12 cellular contexts compared by ENCODE assay signal in genomic region chr9:90830977-90831376, GRCh38. TPM values are rescaled to one million over a fixed set of nuclear protein-coding genes. Genes with fewer than 3 reads are reported as not detected.
DNase-seq lines count a peak whose midpoint lies in the region; ATAC-seq and TF ChIP-seq lines count a peak whose summit lies in the region.
"Had no signal": no experiment of that assay in that cellular context is flagged by ENCODE, and none has a peak within 500 bp of the region (broad histone marks: within the 10 kb centered on the region; RNA-seq: fewer than 3 reads in every experiment).

No MANE protein-coding gene starts in this region.

- no peaks in the 10 kb centered on the region for H3K4me1 ChIP-seq in vagina
- no peaks in the 10 kb centered on the region for H3K4me1 ChIP-seq in SK-N-SH (ENCODE audit: control insufficient read depth in 1 of 2, insufficient read depth in 2 of 2, low read depth in 1 of 2, low read length in 1 of 2)

- H3F3A ChIP-seq in SK-N-SH (replicated peaks; ENCODE audit: insufficient read depth) = no peaks in the 10 kb centered on the region

- ATAC-seq in stimulated activated naive CD8-positive, alpha-beta T cell treated with anti-CD3 and anti-CD28 coated beads, Interleukin-15, Interleukin-2, amounts not matched to agents 100 U/mL and 50 U/mL, for 24 hours = no peak
- peak; percentile 55 for ATAC-seq in HG02885 (IDR thresholded peaks at IDR 0.05; ENCODE audit: poor library complexity, unreplicated experiment)

- no peak overlapping the region for H3K9ac ChIP-seq in SK-N-SH

- H3K27me3 Mint-ChIP-seq in stimulated activated naive CD8-positive, alpha-beta T cell treated with anti-CD3 and anti-CD28 coated beads, Interleukin-15, Interleukin-2, amounts not matched to agents 100 ng/mL and 50 ng/mL, for 24 hours = no peaks in the 10 kb centered on the region
- H3K27me3 Mint-ChIP-seq: activated naive CD8-positive, alpha-beta T cell had no signal

- H3K4me3 ChIP-seq in vagina = no peak overlapping the region
- H3K4me3 ChIP-seq in SK-N-SH (ENCODE audit: low read depth in 2 of 2, low read length in 1 of 2) = no peak overlapping the region
- H3K4me3 ChIP-seq: pancreas had no signal

- no peak for TF ChIP-seq RAD21 in SK-N-SH (IDR thresholded peaks at IDR 0.05; ENCODE audit: low read length)

- intact Hi-C loops in vagina (cut with DNase I) = no loop called here

- H3K9me3 ChIP-seq in vagina = no peaks in the 10 kb centered on the region
- H3K9me3 ChIP-seq in SK-N-SH = no peaks in the 10 kb centered on the region
- H3K9me3 ChIP-seq: pancreas had no signal

- 23% methylated on average over 3 of the region's 3 CpGs for WGBS in SK-N-SH (ENCODE audit: low lambda C conversion rate)

- CTCF ChIA-PET in SK-N-SH (lab: Yijun Ruan, JAX) = no interaction called here

- H3K4me1 Mint-ChIP-seq in stimulated activated naive CD8-positive, alpha-beta T cell treated with anti-CD3 and anti-CD28 coated beads, Interleukin-15, Interleukin-2, amounts not matched to agents 100 ng/mL and 50 ng/mL, for 24 hours (ENCODE audit: low read depth) = peaks cover 30% of the 10 kb centered on the region

- H3K79me2 ChIP-seq in SK-N-SH (ENCODE audit: insufficient read depth) = no peaks in the 10 kb centered on the region

- H3K9me2 ChIP-seq in SK-N-SH = no peaks in the 10 kb centered on the region

- H3K9me3 Mint-ChIP-seq in stimulated activated naive CD8-positive, alpha-beta T cell treated with anti-CD3 and anti-CD28 coated beads, Interleukin-15, Interleukin-2, amounts not matched to agents 100 ng/mL and 50 ng/mL, for 24 hours = no peaks in the 10 kb centered on the region
- H3K9me3 Mint-ChIP-seq: immature natural killer cell had no signal

- H2AFZ ChIP-seq in SK-N-SH (ENCODE audit: low read depth) = no peak overlapping the region

- no peak overlapping the region for H3K27ac Mint-ChIP-seq in stimulated activated naive CD8-positive, alpha-beta T cell treated with anti-CD3 and anti-CD28 coated beads, Interleukin-15, Interleukin-2, amounts not matched to agents 100 ng/mL and 50 ng/mL, for 24 hours
- H3K27ac Mint-ChIP-seq: activated naive CD8-positive, alpha-beta T cell had no signal

- H3K36me3 ChIP-seq in vagina (no peaks in the 10 kb centered on the region), SK-N-SH (replicated peaks in 1 of 2; ENCODE audit: control insufficient read depth in 1 of 2, insufficient read depth in 2 of 2, low read length in 1 of 2) (no peaks in the 10 kb centered on the region)
- H3K36me3 ChIP-seq: pancreas had no signal

- POLR2A ChIA-PET in SK-N-SH (lab: Yijun Ruan, JAX) = no interaction called here

- H3K4me3 Mint-ChIP-seq in stimulated activated naive CD8-positive, alpha-beta T cell treated with anti-CD3 and anti-CD28 coated beads, Interleukin-15, Interleukin-2, amounts not matched to agents 100 ng/mL and 50 ng/mL, for 24 hours = peak overlapping the region; percentile 3
- H3K4me3 Mint-ChIP-seq: activated naive CD8-positive, alpha-beta T cell; immature natural killer cell had no signal

- no peak for TF ChIP-seq EP300 in SK-N-SH (IDR thresholded peaks at IDR 0.05; ENCODE audit: borderline replicate concordance in 1 of 2, low read depth in 1 of 2, low read length in 1 of 2)

- TF ChIP-seq POLR2A in vagina (IDR thresholded peaks at IDR 0.05) (no peak), erythroblast (IDR thresholded peaks at IDR 0.05; ENCODE audit: low read length) (no peak)

- no peaks in the 10 kb centered on the region for H3K36me3 Mint-ChIP-seq in stimulated activated naive CD8-positive, alpha-beta T cell treated with anti-CD3 and anti-CD28 coated beads, Interleukin-15, Interleukin-2, amounts not matched to agents 100 ng/mL and 50 ng/mL, for 24 hours (ENCODE audit: low read depth)
- H3K36me3 Mint-ChIP-seq: activated naive CD8-positive, alpha-beta T cell had no signal

- H3K27me3 ChIP-seq in vagina = no peaks in the 10 kb centered on the region
- no peaks in the 10 kb centered on the region for H3K27me3 ChIP-seq in SK-N-SH (ENCODE audit: insufficient read depth)
- H3K27me3 ChIP-seq: pancreas had no signal

- no peaks in the 10 kb centered on the region for H4K20me1 ChIP-seq in SK-N-SH (ENCODE audit: insufficient read depth)

- DNase-seq in stimulated activated naive CD8-positive, alpha-beta T cell treated with anti-CD3 and anti-CD28 coated beads, Interleukin-15, Interleukin-2, amounts not matched to agents 100 U/mL and 50 U/mL, for 24 hours = no peak
- DNase-seq in NCI-H2029 treated with DMSO at 0.1 percent for 48 hours (lab: John Stamatoyannopoulos, UW) = peak; percentile 88
- peak; percentile 22 to 46 for DNase-seq in vagina (ENCODE audit: extremely low spot score in 2 of 2)
- no peak for DNase-seq in NCI-H345 (lab: John Stamatoyannopoulos, UW)
- no peak for DNase-seq in erythroblast (lab: John Stamatoyannopoulos, UW)
- no peak for DNase-seq in SK-N-SH
- DNase-seq: immature natural killer cell, NCI-H526 treated with DMSO at 0.1 percent for 48 hours, pancreas had no signal

- H3K27ac ChIP-seq in vagina = no peak overlapping the region
- no peak overlapping the region for H3K27ac ChIP-seq in SK-N-SH (ENCODE audit: low read depth in 2 of 2, low read length in 1 of 2)
- H3K27ac ChIP-seq: pancreas had no signal

- TF ChIP-seq CTCF in vagina (IDR thresholded peaks at IDR 0.05) (no peak), SK-N-SH (IDR thresholded peaks at IDR 0.05) (no peak)

- H3K4me2 ChIP-seq in SK-N-SH = no peak overlapping the region

TF ChIP-seq in SK-N-SH, 30 proteins besides CTCF, POLR2A, EP300 and RAD21:
- TF ChIP-seq IRF3 (IDR thresholded peaks at IDR 0.05; ENCODE audit: low read depth, low read length) (no peak), RXRA (IDR thresholded peaks at IDR 0.05; ENCODE audit: borderline replicate concordance, low read depth) (no peak), ELF1 (IDR thresholded peaks at IDR 0.05) (no peak), CHD2 (IDR thresholded peaks at IDR 0.05; ENCODE audit: low read length, partially characterized antibody) (no peak), NRF1 (IDR thresholded peaks at IDR 0.05; ENCODE audit: low read depth, low read length) (no peak), MEF2A (IDR thresholded peaks at IDR 0.05; ENCODE audit: borderline replicate concordance, low read depth) (no peak), RCOR1 (IDR thresholded peaks at IDR 0.05; ENCODE audit: low read length) (no peak), JUND (IDR thresholded peaks at IDR 0.05) (no peak), POLR2AphosphoS5 (IDR thresholded peaks at IDR 0.05; ENCODE audit: low read depth, low read length) (no peak)

RNA-seq across cellular contexts. Expression of gene SYK, which starts 29.4 kb away (rescaled TPM):
- total RNA-seq in vagina = 12.0 TPM
- polyA plus RNA-seq in SK-N-SH (2012; rRNA removed) = not detected in 2 replicates
- polyA plus RNA-seq in SK-N-SH (2012; cell fraction: cytosol; rRNA removed) = not detected in 2 replicates
- not detected in 2 replicates for polyA plus RNA-seq in SK-N-SH (2012; cell fraction: nucleus; rRNA removed)

Comparison
In these comparisons a context has a peak if more than half of its experiments do, and no peak if none do; other contexts are left out.
1. DNase-seq: peak in NCI-H2029 treated with DMSO at 0.1 percent for 48 hours (single experiment) and vagina (2 of 2); none in stimulated activated naive CD8-positive, alpha-beta T cell treated with anti-CD3 and anti-CD28 coated beads, Interleukin-15, Interleukin-2, amounts not matched to agents 100 U/mL and 50 U/mL, for 24 hours (single experiment), NCI-H345 (single experiment), erythroblast (0 of 2) and SK-N-SH (single experiment).